16 cellular contexts compared by ENCODE assay signal in genomic region chr5:51433052-51433710, GRCh38. TPM values are rescaled to one million over a fixed set of nuclear protein-coding genes. Genes with fewer than 3 reads are reported as not detected.
DNase-seq lines count a peak whose midpoint lies in the region; ATAC-seq, FAIRE-seq and TF ChIP-seq lines count a peak whose summit lies in the region.
"Had no signal": no experiment of that assay in that cellular context is flagged by ENCODE, and none has a peak within 500 bp of the region (broad histone marks: within the 10 kb centered on the region; RNA-seq: fewer than 3 reads in every experiment).

No MANE protein-coding gene starts in this region.

- no peaks in the 10 kb centered on the region for H3K9me3 ChIP-seq in PC-3 (ENCODE audit: low read length)
- H3K9me3 ChIP-seq: Peyer's patch, SJCRH30 had no signal

- TF ChIP-seq CTCF in PC-3 (conservative IDR thresholded peaks at IDR 0.05; ENCODE audit: low read depth, low read length): no peak
- no peak for TF ChIP-seq CTCF in bronchial epithelial cell (IDR thresholded peaks at IDR 0.05; ENCODE audit: insufficient read depth, low read length, severe bottlenecking)

- POLR2A ChIA-PET in PC-3 (lab: Charles Lee; ENCODE audit: unreplicated experiment): no interaction called here

- H3K4me2 ChIP-seq in PC-3 (ENCODE audit: low read length): peak overlapping the region; percentile 57

- CTCF ChIA-PET in PC-3 (lab: Charles Lee): no interaction called here

- DNase-seq in DMS53 treated with DMSO at 0.1 percent for 48 hours (lab: John Stamatoyannopoulos, UW; ENCODE audit: unreplicated experiment) (peak; percentile 46), PC-3 (peak; percentile 65), bronchial epithelial cell (ENCODE audit: low read depth) (peak; percentile 55), renal cortical epithelial cell (ENCODE audit: low read depth) (peak; percentile 45), NCI-H2107 treated with DMSO at 0.1 percent for 48 hours (lab: John Stamatoyannopoulos, UW; ENCODE audit: unreplicated experiment) (no peak)
- DNase-seq: CD4-positive, alpha-beta T cell; EL; NCI-H446 treated with DMSO at 0.1 percent for 48 hours; NCI-H774; Peyer's patch; SJCRH30; T-helper 1 cell had no signal

- no peaks in the 10 kb centered on the region for H4K20me1 ChIP-seq in PC-3 (ENCODE audit: low read length)

- H3K27me3 ChIP-seq in PC-3 (ENCODE audit: low read length): no peaks in the 10 kb centered on the region
- H3K27me3 ChIP-seq in bronchial epithelial cell (ENCODE audit: control insufficient read depth, insufficient read depth, low read length): no peaks in the 10 kb centered on the region
- H3K27me3 ChIP-seq: Peyer's patch, SJCRH30 had no signal

- ATAC-seq in PC-3 (peak; percentile 90), HG03095 (IDR thresholded peaks at IDR 0.05; ENCODE audit: unreplicated experiment) (no peak), GM18873 (IDR thresholded peaks at IDR 0.05; ENCODE audit: low FRiP score, unreplicated experiment) (no peak), HG02642 (IDR thresholded peaks at IDR 0.05; ENCODE audit: poor library complexity, unreplicated experiment) (no peak)

- H3F3A ChIP-seq in PC-3 (ENCODE audit: low read length, unreplicated experiment): no peaks in the 10 kb centered on the region

- no peaks in the 10 kb centered on the region for H3K36me3 ChIP-seq in PC-3 (ENCODE audit: low read depth, low read length)
- no peaks in the 10 kb centered on the region for H3K36me3 ChIP-seq in bronchial epithelial cell (ENCODE audit: control insufficient read depth, insufficient read depth, low read length)
- H3K36me3 ChIP-seq: Peyer's patch, SJCRH30 had no signal

- peaks cover 14% of the 10 kb centered on the region for H3K4me1 ChIP-seq in PC-3 (ENCODE audit: insufficient read depth, low read length)
- H3K4me1 ChIP-seq: Peyer's patch had no signal

- no peaks in the 10 kb centered on the region for H3K79me2 ChIP-seq in PC-3 (ENCODE audit: low read length)

- no peak overlapping the region for H3K9ac ChIP-seq in PC-3 (ENCODE audit: low read length)

- no peak overlapping the region for H2AFZ ChIP-seq in PC-3 (ENCODE audit: low read length)

- no peak overlapping the region for H3K4me3 ChIP-seq in PC-3 (ENCODE audit: low read length)
- no peak overlapping the region for H3K4me3 ChIP-seq in bronchial epithelial cell (ENCODE audit: low read depth, low read length)
- H3K4me3 ChIP-seq: Peyer's patch, SJCRH30 had no signal

- no peaks in the 10 kb centered on the region for H3K9me2 ChIP-seq in PC-3 (replicated peaks; ENCODE audit: low read length)

- peak overlapping the region; percentile 62 for H3K27ac ChIP-seq in PC-3 (ENCODE audit: low read length)
- H3K27ac ChIP-seq: Peyer's patch, SJCRH30 had no signal

- intact Hi-C loops in PC-3 (cut with micrococcal nuclease): loop anchor here (2.0 kb wide), 1 partner anchor 50 kb away; the partner anchor contains the start of gene ISL1

- FAIRE-seq in bronchial epithelial cell (lab: Jason Lieb, UNC): no peak

- no TSS peak for BruUV-seq in PC-3 (replicated peaks; lab: Mats Ljungman, UMichigan)

RNA-seq across cellular contexts. Expression of gene ISL1, which starts 49.9 kb away (rescaled TPM):
- 1.4 and 1.5 TPM in 2 replicates for total RNA-seq in PC-3 (2014; rRNA removed)
- 1.8 and 6.1 TPM in 2 replicates for total RNA-seq in bronchial epithelial cell
- total RNA-seq in renal cortical epithelial cell: not detected in 2 replicates
- total RNA-seq: B cell; CD4-positive, alpha-beta T cell had no signal
